Comparison of ENCODE assay signal across 1 cellular context in genomic region chr16:46629331-46629843, GRCh38.
TF ChIP-seq lines count a peak whose summit lies in the region.

No MANE protein-coding gene starts in this region.

TF ChIP-seq in H1, 55 proteins besides CTCF, POLR2A, EP300 and RAD21 (continued from another document):
- no peak for TF ChIP-seq E2F6 (IDR thresholded peaks at IDR 0.05)
- TF ChIP-seq PHF8 (conservative IDR thresholded peaks at IDR 0.05; ENCODE audit: low read depth, low read length) = no peak
- TF ChIP-seq ATF2 (IDR thresholded peaks at IDR 0.05; ENCODE audit: low read length) = no peak
- TF ChIP-seq NANOG (IDR thresholded peaks at IDR 0.05; ENCODE audit: insufficient read depth, low read depth, low read length, poor library complexity, severe bottlenecking) = no peak
- TF ChIP-seq TAF1 (IDR thresholded peaks at IDR 0.05; ENCODE audit: low read depth, low read length) = no peak
- no peak for TF ChIP-seq NRF1 (IDR thresholded peaks at IDR 0.05; ENCODE audit: low read depth, low read length)
- TF ChIP-seq HDAC2 (IDR thresholded peaks at IDR 0.05; ENCODE audit: borderline replicate concordance in 1 of 2, low read depth in 2 of 2, low read length in 2 of 2) = no peak
- no peak for TF ChIP-seq TAF7 (optimal IDR thresholded peaks at IDR 0.05; ENCODE audit: borderline replicate concordance, low read depth, low read length)
- TF ChIP-seq HDAC6 (IDR thresholded peaks at IDR 0.05; ENCODE audit: low read depth, low read length) = no peak
- TF ChIP-seq RXRA (IDR thresholded peaks at IDR 0.05; ENCODE audit: insufficient read depth, low read depth, low read length) = no peak
- TF ChIP-seq CHD2 (IDR thresholded peaks at IDR 0.05; ENCODE audit: low read length) = no peak
- no peak for TF ChIP-seq POU5F1 (IDR thresholded peaks at IDR 0.05; ENCODE audit: low read depth, low read length)
- TF ChIP-seq SP2 (IDR thresholded peaks at IDR 0.05; ENCODE audit: low read length) = no peak
- TF ChIP-seq EGR1 (IDR thresholded peaks at IDR 0.05; ENCODE audit: borderline replicate concordance, low read depth, low read length) = no peak
- TF ChIP-seq POLR2AphosphoS5 (IDR thresholded peaks at IDR 0.05; ENCODE audit: low read depth, low read length) = no peak
- no peak for TF ChIP-seq TEAD4 (IDR thresholded peaks at IDR 0.05; ENCODE audit: low read depth, low read length)
TF ChIP-seq in H1: peak in this region for 0.
